Comparison of ENCODE assay signal across 18 cellular contexts in genomic region chr6:54282186-54282585, GRCh38. TPM values are rescaled to one million over a fixed set of nuclear protein-coding genes. Genes with fewer than 3 reads are reported as not detected.
DNase-seq lines count a peak whose midpoint lies in the region; ATAC-seq, FAIRE-seq and TF ChIP-seq lines count a peak whose summit lies in the region.
"Had no signal": no experiment of that assay in that cellular context is flagged by ENCODE, and none has a peak within 500 bp of the region (broad histone marks: within the 10 kb centered on the region; RNA-seq: fewer than 3 reads in every experiment).

No MANE protein-coding gene starts in this region.

- H3K27me3 Mint-ChIP-seq in CD14-positive monocyte (ENCODE audit: low read depth in 3 of 3), result no peaks in the 10 kb centered on the region
- H3K27me3 Mint-ChIP-seq in type B pancreatic cell, result no peaks in the 10 kb centered on the region
- H3K27me3 Mint-ChIP-seq: activated naive CD8-positive, alpha-beta T cell treated with anti-CD3 and anti-CD28 coated beads, Interleukin-2, amount 50 U/mL, for 24 hours had no signal

- H3K4me3 Mint-ChIP-seq in CD14-positive monocyte (no peak overlapping the region), type B pancreatic cell (no peak overlapping the region)
- H3K4me3 Mint-ChIP-seq: activated naive CD8-positive, alpha-beta T cell treated with anti-CD3 and anti-CD28 coated beads, Interleukin-2, amount 50 U/mL, for 24 hours; nephron progenitor cell had no signal

- DNase-seq in ELR (ENCODE audit: low read depth) (peak; percentile 96), RCC 7860 (ENCODE audit: low spot score) (peak; percentile 99), epithelial cell of esophagus (ENCODE audit: low read depth) (peak; percentile 62), retinal pigment epithelial cell (ENCODE audit: low read depth) (peak; percentile 56), CD14-positive monocyte (ENCODE audit: low spot score) (no peak), type B pancreatic cell (ENCODE audit: extremely low spot score, unreplicated experiment) (no peak)
- DNase-seq: activated naive CD8-positive, alpha-beta T cell treated with anti-CD3 and anti-CD28 coated beads, Interleukin-2, amount 50 U/mL, for 24 hours; heart right ventricle; NCI-H510A; nephron progenitor cell; WERI-Rb-1 had no signal

- no peaks in the 10 kb centered on the region for H3K4me1 Mint-ChIP-seq in CD14-positive monocyte
- peaks cover 10% of the 10 kb centered on the region for H3K4me1 Mint-ChIP-seq in type B pancreatic cell (ENCODE audit: unreplicated experiment)
- H3K4me1 Mint-ChIP-seq: activated naive CD8-positive, alpha-beta T cell treated with anti-CD3 and anti-CD28 coated beads, Interleukin-2, amount 50 U/mL, for 24 hours had no signal

- H3K9me3 Mint-ChIP-seq in CD14-positive monocyte (peaks cover 0 to 4% (median 0%) of the 10 kb centered on the region in 7 donors), type B pancreatic cell (no peaks in the 10 kb centered on the region)
- H3K9me3 Mint-ChIP-seq: nephron progenitor cell had no signal

- H3K36me3 Mint-ChIP-seq in CD14-positive monocyte, result no peaks in the 10 kb centered on the region
- H3K36me3 Mint-ChIP-seq in type B pancreatic cell, result no peaks in the 10 kb centered on the region

- intact Hi-C loops in CD14-positive monocyte (cut with micrococcal nuclease), result no loop called here

- ATAC-seq in GM21423 (IDR thresholded peaks at IDR 0.05; ENCODE audit: unreplicated experiment), result no peak
- ATAC-seq in GM18498 (IDR thresholded peaks at IDR 0.05; ENCODE audit: unreplicated experiment), result no peak
- ATAC-seq: activated naive CD8-positive, alpha-beta T cell treated with anti-CD3 and anti-CD28 coated beads, Interleukin-2, amount 50 U/mL, for 24 hours; heart right ventricle; Right ventricle myocardium inferior; sciatic nerve had no signal

- no peak overlapping the region for H3K4me3 ChIP-seq in epithelial cell of esophagus (ENCODE audit: low read length)
- no peak overlapping the region for H3K4me3 ChIP-seq in retinal pigment epithelial cell (ENCODE audit: low read length)
- H3K4me3 ChIP-seq: heart right ventricle had no signal

- peak; percentile 97 for FAIRE-seq in RCC 7860 (lab: Jason Lieb, UNC)
- FAIRE-seq: H1 had no signal

- H3K27ac Mint-ChIP-seq in CD14-positive monocyte (no peak overlapping the region), type B pancreatic cell (no peak overlapping the region)
- H3K27ac Mint-ChIP-seq: activated naive CD8-positive, alpha-beta T cell treated with anti-CD3 and anti-CD28 coated beads, Interleukin-2, amount 50 U/mL, for 24 hours; nephron progenitor cell had no signal

- TF ChIP-seq CTCF in epithelial cell of esophagus (IDR thresholded peaks at IDR 0.05; ENCODE audit: insufficient read depth, low read depth, low read length, missing control alignments), result no peak
- TF ChIP-seq CTCF in retinal pigment epithelial cell (conservative IDR thresholded peaks at IDR 0.05; ENCODE audit: low read depth, low read length), result no peak
- no peak for TF ChIP-seq CTCF in CD14-positive monocyte (IDR thresholded peaks at IDR 0.05)
- TF ChIP-seq CTCF in type B pancreatic cell (conservative IDR thresholded peaks at IDR 0.05), result no peak

RNA-seq across cellular contexts. Expression of gene TINAG, which starts 26.1 kb away (rescaled TPM):
- not detected for polyA plus RNA-seq in CD14-positive monocyte
- total RNA-seq in type B pancreatic cell (ENCODE audit: low replicate concordance), result 0.33 TPM in 1 of 2 replicates, not detected in the other
- total RNA-seq: H1, liver, Right ventricle myocardium inferior, subcutaneous adipose tissue had no signal
- polyA plus RNA-seq: H1, liver had no signal

Comparison
In these comparisons a context has a peak if more than half of its experiments do, and no peak if none do; other contexts are left out.
1. DNase-seq: peak in ELR (single experiment), RCC 7860 (single experiment), epithelial cell of esophagus (single experiment) and retinal pigment epithelial cell (single experiment); none in CD14-positive monocyte (single experiment) and type B pancreatic cell (single experiment).